1 cellular context compared by ENCODE assay signal in the genomic region with DNA sequence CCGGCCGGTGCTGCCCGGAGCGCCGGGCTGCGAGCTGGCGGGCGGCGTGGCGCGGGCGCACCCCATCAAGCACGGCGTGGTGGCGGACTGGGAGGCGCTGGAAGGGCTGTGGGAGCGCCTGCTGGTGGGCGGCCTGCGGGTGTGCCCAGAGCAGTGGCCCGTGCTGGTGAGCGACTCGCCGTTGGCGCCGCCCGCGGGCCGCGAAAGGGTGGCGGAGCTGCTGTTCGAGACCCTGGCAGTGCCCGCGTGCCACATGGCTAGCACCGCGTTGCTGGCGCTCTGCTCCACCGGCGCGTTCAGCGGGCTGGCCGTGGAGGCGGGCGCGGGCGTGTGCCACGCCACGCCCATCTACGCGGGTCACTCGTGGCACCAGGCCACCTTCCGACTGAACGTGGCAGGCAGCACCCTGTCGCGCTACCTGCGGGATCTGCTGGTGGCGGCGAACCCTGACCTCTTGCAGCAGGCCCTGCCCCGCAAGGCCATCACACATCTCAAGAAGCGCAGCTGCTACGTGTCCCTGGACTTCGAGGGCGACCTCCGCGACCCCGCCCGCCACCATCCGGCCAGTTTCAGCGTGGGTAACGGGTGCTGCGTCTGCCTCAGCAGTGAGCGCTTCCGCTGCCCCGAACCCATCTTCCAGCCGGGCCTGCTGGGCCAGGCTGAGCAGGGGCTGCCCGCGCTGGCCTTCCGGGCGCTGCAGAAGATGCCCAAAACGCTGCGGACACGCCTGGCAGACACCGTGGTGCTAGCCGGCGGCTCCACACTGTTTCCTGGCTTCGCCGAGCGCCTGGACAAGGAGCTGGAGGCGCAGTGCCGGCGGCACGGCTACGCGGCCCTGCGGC.
TF ChIP-seq lines count a peak whose summit lies in the region.

No MANE protein-coding gene starts in this region.

TF ChIP-seq in HCT116, 20 proteins besides CTCF, POLR2A, EP300 and RAD21 (continued from another document):
- TF ChIP-seq, protein P1, sequence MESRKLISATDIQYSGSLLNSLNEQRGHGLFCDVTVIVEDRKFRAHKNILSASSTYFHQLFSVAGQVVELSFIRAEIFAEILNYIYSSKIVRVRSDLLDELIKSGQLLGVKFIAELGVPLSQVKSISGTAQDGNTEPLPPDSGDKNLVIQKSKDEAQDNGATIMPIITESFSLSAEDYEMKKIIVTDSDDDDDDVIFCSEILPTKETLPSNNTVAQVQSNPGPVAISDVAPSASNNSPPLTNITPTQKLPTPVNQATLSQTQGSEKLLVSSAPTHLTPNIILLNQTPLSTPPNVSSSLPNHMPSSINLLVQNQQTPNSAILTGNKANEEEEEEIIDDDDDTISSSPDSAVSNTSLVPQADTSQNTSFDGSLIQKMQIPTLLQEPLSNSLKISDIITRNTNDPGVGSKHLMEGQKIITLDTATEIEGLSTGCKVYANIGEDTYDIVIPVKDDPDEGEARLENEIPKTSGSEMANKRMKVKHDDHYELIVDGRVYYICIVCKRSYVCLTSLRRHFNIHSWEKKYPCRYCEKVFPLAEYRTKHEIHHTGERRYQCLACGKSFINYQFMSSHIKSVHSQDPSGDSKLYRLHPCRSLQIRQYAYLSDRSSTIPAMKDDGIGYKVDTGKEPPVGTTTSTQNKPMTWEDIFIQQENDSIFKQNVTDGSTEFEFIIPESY (IDR thresholded peaks at IDR 0.05; ENCODE audit: extremely low read depth, insufficient replicate concordance, low read length), result no peak
- TF ChIP-seq ELF1 (IDR thresholded peaks at IDR 0.05; ENCODE audit: borderline replicate concordance, low read depth), result no peak
TF ChIP-seq in HCT116: peak in this region for 0.
